In genomic region chr2:150147889-150148683, GRCh38 we compare ENCODE assay signal across 22 cellular contexts.
"Had no signal": no experiment of that assay in that cellular context is flagged by ENCODE, and none has a peak within 500 bp of the region (broad histone marks: within the 10 kb centered on the region; RNA-seq: fewer than 3 reads in every experiment).

No MANE protein-coding gene starts in this region.

- H3K27ac ChIP-seq: ascending aorta, colonic mucosa, gastroesophageal sphincter, heart left ventricle, left lung, ovary, thyroid gland had no signal

- ATAC-seq: activated T-cell treated with anti-CD3 and anti-CD28 coated beads, Interleukin-2, amount 50 U/mL, for 4 hours; gastroesophageal sphincter; heart left ventricle; left lung; sciatic nerve had no signal

- H3K9me3 ChIP-seq: ovary, thyroid gland had no signal

- H3K4me3 ChIP-seq: ascending aorta, colonic mucosa, gastroesophageal sphincter, heart left ventricle, left lung, ovary, thyroid gland had no signal

- H3K27me3 ChIP-seq: ascending aorta, colonic mucosa, gastroesophageal sphincter, heart left ventricle, left lung, ovary, thyroid gland had no signal

- DNase-seq: activated CD4-positive, alpha-beta T cell treated with anti-CD3 and anti-CD28 coated beads, Interleukin-2, amount 50 U/mL, for 1 hour; activated CD4-positive, CD25-positive, alpha-beta regulatory T cell treated with anti-CD3 and anti-CD28 coated beads, Interleukin-2, amount 50 U/mL, for 72 hours; activated CD8-positive, alpha-beta memory T cell treated with anti-CD3 and anti-CD28 coated beads, Interleukin-2, amount 50 U/mL, for 4 hours; activated naive CD4-positive, alpha-beta T cell treated with anti-CD3 and anti-CD28 coated beads, Interleukin-2, amount 10 ng/mL, durations not matched to agents 7 days and 5 days; activated T-cell treated with anti-CD3 and anti-CD28 coated beads, Interleukin-2, amount 50 U/mL, for 4 hours; central memory CD4-positive, alpha-beta T cell; colonic mucosa; erythroblast; heart left ventricle; left lung; midbrain; naive B cell; ovary; stimulated activated CD4-positive, alpha-beta T cell treated with anti-CD3 and anti-CD28 coated beads, Interleukin-12 subunit alpha, Interleukin-12 subunit beta, amount 100 ng/mL, for 4 hours; stimulated activated CD4-positive, alpha-beta T cell treated with anti-CD3 and anti-CD28 coated beads, Interleukin-1b, Interleukin-23, amount 100 ng/mL, for 48 hours; stimulated activated CD8-positive, alpha-beta memory T cell treated with anti-CD3 and anti-CD28 coated beads, Interleukin-4, amount 100 ng/mL, for 48 hours; stimulated activated naive CD4-positive, alpha-beta T cell treated with Interleukin-2 at 50 U/mL for 16 hours; T-helper 1 cell; thyroid gland had no signal

- H3K4me1 ChIP-seq: ascending aorta, gastroesophageal sphincter, left lung, thyroid gland had no signal

- H3K36me3 ChIP-seq: ascending aorta, colonic mucosa, gastroesophageal sphincter, heart left ventricle, left lung, ovary, thyroid gland had no signal
